In genomic region chr1:210123383-210123782, GRCh38 we compare ENCODE assay signal across 21 cellular contexts.
DNase-seq lines count a peak whose midpoint lies in the region; ATAC-seq and TF ChIP-seq lines count a peak whose summit lies in the region.
"Had no signal": no experiment of that assay in that cellular context is flagged by ENCODE, and none has a peak within 500 bp of the region (broad histone marks: within the 10 kb centered on the region; RNA-seq: fewer than 3 reads in every experiment).

No MANE protein-coding gene starts in this region.

- H3K27ac ChIP-seq in substantia nigra (ENCODE audit: low read depth, low read length, poor library complexity, severe bottlenecking): no peak overlapping the region

- ATAC-seq in HG03378 (IDR thresholded peaks at IDR 0.05; ENCODE audit: unreplicated experiment): no peak
- ATAC-seq: GM12878, GM23338, HepG2 had no signal

- peak; percentile 7 for DNase-seq in COLO829 (ENCODE audit: low spot score)
- peak; percentile 43 for DNase-seq in DMS53 treated with DMSO at 0.1 percent for 48 hours (lab: John Stamatoyannopoulos, UW; ENCODE audit: unreplicated experiment)
- DNase-seq in RPMI7951 (ENCODE audit: low read depth): peak; percentile 58
- peak; percentile 63 for DNase-seq in fibroblast of villous mesenchyme (ENCODE audit: low read depth)
- no peak for DNase-seq in epidermal melanocyte (ENCODE audit: insufficient read length, low spot score)
- no peak for DNase-seq in substantia nigra (lab: John Stamatoyannopoulos, UW)
- DNase-seq: ACHN, Caco-2, DND-41, GDM1, KG1, NCI-H1048, NCI-H1436 treated with DMSO at 0.1 percent for 48 hours, NCI-H2029 treated with DMSO at 0.1 percent for 48 hours, NCI-H345, NCI-H526, T-helper 1 cell had no signal

- TF ChIP-seq CTCF in fibroblast of villous mesenchyme (IDR thresholded peaks at IDR 0.05; ENCODE audit: insufficient read depth, low read depth, low read length): no peak

- no peak overlapping the region for H3K4me3 ChIP-seq in fibroblast of villous mesenchyme (ENCODE audit: low read depth, low read length)
- H3K4me3 ChIP-seq: GM12878, GM23338 had no signal

Comparison
In these comparisons a context has a peak if more than half of its experiments do, and no peak if none do; other contexts are left out.
1. DNase-seq: peak in COLO829 (single experiment), DMS53 treated with DMSO at 0.1 percent for 48 hours (single experiment), RPMI7951 (single experiment) and fibroblast of villous mesenchyme (single experiment); none in epidermal melanocyte (single experiment) and substantia nigra (0 of 49).